Comparison of ENCODE assay signal across 1 cellular context in genomic region chr1:234875953-234876814, GRCh38.
A peak's percentile ranks its signal among the peaks of the same experiment; 100 is the strongest.
TF ChIP-seq lines count a peak whose summit lies in the region.

No MANE protein-coding gene starts in this region.

TF ChIP-seq in HEK293, 187 proteins besides CTCF, POLR2A, EP300 and RAD21 (continued from another document):
- TF ChIP-seq ZBTB10 (tag by site-specific recombination; IDR thresholded peaks at IDR 0.05) (no peak), ZNF391 (tag by site-specific recombination; IDR thresholded peaks at IDR 0.05; ENCODE audit: borderline replicate concordance, low read depth) (no peak), HOXD13 (CRISPR knock-in tag; IDR thresholded peaks at IDR 0.05; ENCODE audit: borderline replicate concordance) (no peak), ZNF549 (tag by site-specific recombination; IDR thresholded peaks at IDR 0.05) (no peak), YY1 (tag by site-specific recombination; IDR thresholded peaks at IDR 0.05) (no peak), ZNF157 (tag by site-specific recombination; IDR thresholded peaks at IDR 0.05) (no peak), ZNF514 (tag by site-specific recombination; IDR thresholded peaks at IDR 0.05) (no peak), ZNF140 (tag by site-specific recombination; IDR thresholded peaks at IDR 0.05) (no peak), PRDM2 (tag by site-specific recombination; IDR thresholded peaks at IDR 0.05; ENCODE audit: borderline replicate concordance) (no peak), ZNF704 (tag by site-specific recombination; IDR thresholded peaks at IDR 0.05) (no peak), PRDM4 (tag by site-specific recombination; IDR thresholded peaks at IDR 0.05) (no peak), ZNF677 (tag by site-specific recombination; IDR thresholded peaks at IDR 0.05) (0 out of 2 replicates have a peak, but pooled peaks have one; percentile 16), OSR2 (tag by site-specific recombination; IDR thresholded peaks at IDR 0.05) (no peak; the same call in 1 of the 2 replicates), ZNF560 (tag by site-specific recombination; IDR thresholded peaks at IDR 0.05; ENCODE audit: borderline replicate concordance) (no peak), ZNF658 (tag by site-specific recombination; IDR thresholded peaks at IDR 0.05) (no peak), ZBTB20 (tag by site-specific recombination; IDR thresholded peaks at IDR 0.05) (no peak), AEBP2 (tag by site-specific recombination; IDR thresholded peaks at IDR 0.05; ENCODE audit: borderline replicate concordance) (no peak), ZNF785 (tag by site-specific recombination; IDR thresholded peaks at IDR 0.05) (no peak), ZNF488 (tag by site-specific recombination; IDR thresholded peaks at IDR 0.05) (no peak), ZNF433 (tag by site-specific recombination; IDR thresholded peaks at IDR 0.05; ENCODE audit: low read depth) (no peak), ZNF223 (tag by site-specific recombination; IDR thresholded peaks at IDR 0.05) (no peak), ZNF148 (tag by site-specific recombination; IDR thresholded peaks at IDR 0.05; ENCODE audit: borderline replicate concordance) (no peak), ZNF624 (tag by site-specific recombination; IDR thresholded peaks at IDR 0.05) (no peak), ZNF701 (tag by site-specific recombination; IDR thresholded peaks at IDR 0.05) (no peak), ZNF426 (tag by site-specific recombination; IDR thresholded peaks at IDR 0.05) (no peak)
TF ChIP-seq in HEK293: peak in this region for 29.
